In genomic region chr1:201408176-201408814, GRCh38 we compare ENCODE assay signal across 8 cellular contexts. TPM values are rescaled to one million over a fixed set of nuclear protein-coding genes. Genes with fewer than 3 reads are reported as not detected.
DNase-seq lines count a peak whose midpoint lies in the region; ATAC-seq, FAIRE-seq and TF ChIP-seq lines count a peak whose summit lies in the region.

No MANE protein-coding gene starts in this region.

- POLR2A ChIA-PET in BJ (lab: Charles Lee): no interaction called here
- POLR2A ChIA-PET in HepG2 (lab: Yijun Ruan, JAX): no interaction called here

- H3K36me3 ChIP-seq in BJ (ENCODE audit: control insufficient read depth, insufficient read depth, low read length) (no peaks in the 10 kb centered on the region), HepG2 (replicated peaks in 1 of 2; ENCODE audit: control insufficient read depth in 1 of 2, insufficient read depth in 2 of 2, low read length in 2 of 2) (no peaks in the 10 kb centered on the region)

- H3K4me1 ChIP-seq in HepG2 (ENCODE audit: insufficient read depth, low read length): peaks cover 55% of the 10 kb centered on the region

- peak; percentile 54 for FAIRE-seq in HepG2 (lab: Jason Lieb, UNC)

- no peaks in the 10 kb centered on the region for H4K20me1 ChIP-seq in HepG2 (ENCODE audit: insufficient read depth, low read length)

- CTCF ChIA-PET in BJ (lab: Yijun Ruan, JAX) (interaction anchor here (0.6 to 5.3 kb wide), 25 partner anchors 12 to 185 kb away, joined by 3 to 59 read pairs (median 6); partner anchors contain the start of gene TNNI1), HepG2 (lab: Yijun Ruan, JAX; ENCODE audit: low intra/inter-chr PET ratio, low total read pairs) (interaction anchor here (0.6 to 5.1 kb wide), 4 partner anchors 10 to 32 kb away, joined by 3 to 65 read pairs (median 4); partner anchors contain the start of gene TNNT2)

- 12% methylated on average over 10 of the region's 11 CpGs for WGBS in HepG2 (ENCODE audit: low lambda C conversion rate)

- no peak overlapping the region for H2AFZ ChIP-seq in HepG2 (ENCODE audit: low read length)

- peak; percentile 4 for DNase-seq in BJ (ENCODE audit: low read depth)
- peak; percentile 60 for DNase-seq in H4 (ENCODE audit: low spot score)
- DNase-seq in NCI-H446 (lab: John Stamatoyannopoulos, UW): peak; percentile 41 to 77
- DNase-seq in activated CD4-positive, alpha-beta T cell treated with anti-CD3 and anti-CD28 coated beads for 4 hours: peak; percentile 28 to 64
- no peak for DNase-seq in coronary artery (ENCODE audit: low spot score)
- DNase-seq in HepG2 (ENCODE audit: low spot score): peak; percentile 67
- peak in 2 of 3 donors; percentile 12 to 64 for DNase-seq in stimulated activated CD4-positive, alpha-beta T cell treated with anti-CD3 and anti-CD28 coated beads, TNF-alpha, amount 100 ng/mL, for 1 hour (ENCODE audit: low read depth in 3 of 3, low spot score in 1 of 3)

- intact Hi-C loops in HepG2 (cut with micrococcal nuclease; ENCODE audit: unreplicated experiment): loop anchor here (1.0 kb wide), 1 partner anchor 23 kb away; no protein-coding TSS in a partner anchor

- BruUV-seq in HepG2 (replicated peaks; lab: Mats Ljungman, UMichigan): no TSS peak

- TF ChIP-seq RAD21 in HepG2 (CRISPR knock-in tag; IDR thresholded peaks at IDR 0.05): peak; percentile 82

- H3K27me3 ChIP-seq in BJ (ENCODE audit: control insufficient read depth, insufficient read depth, low read length): peaks cover 27% of the 10 kb centered on the region
- peaks cover 1 to 9% of the 10 kb centered on the region in 2 experiments; a peak in 1 of 5 replicates for H3K27me3 ChIP-seq in HepG2 (ENCODE audit: control insufficient read depth in 1 of 2, insufficient read depth in 2 of 2, low read length in 2 of 2)

- peak overlapping the region; percentile 51 for H3K4me2 ChIP-seq in HepG2 (ENCODE audit: low read depth, low read length)

- ATAC-seq in HepG2 (peak; percentile 76), HG02981 (IDR thresholded peaks at IDR 0.05; ENCODE audit: unreplicated experiment) (no peak)

- H3K4me3 ChIP-seq in BJ (ENCODE audit: low read depth, low read length): no peak overlapping the region
- H3K4me3 ChIP-seq in coronary artery: no peak overlapping the region
- H3K4me3 ChIP-seq in HepG2 (replicated peaks in 1 of 3; ENCODE audit: insufficient read depth in 1 of 3, low read depth in 2 of 3, low read length in 3 of 3): no peak overlapping the region

- no peak for TF ChIP-seq POLR2A in HepG2 (IDR thresholded peaks at IDR 0.05; ENCODE audit: insufficient read depth in 1 of 2, low read depth in 2 of 2, low read length in 2 of 2)

- TF ChIP-seq CTCF in BJ (IDR thresholded peaks at IDR 0.05; ENCODE audit: insufficient read depth, low read depth, low read length) (peak; percentile 99), coronary artery (IDR thresholded peaks at IDR 0.05) (peak; percentile 93), HepG2 (CRISPR knock-in tag; IDR thresholded peaks at IDR 0.05) (peak; percentile 98)

- no peak overlapping the region for H3K27ac ChIP-seq in coronary artery
- H3K27ac ChIP-seq in HepG2 (ENCODE audit: extremely low read length, insufficient read depth, low read length): no peak overlapping the region

- TF ChIP-seq EP300 in HepG2 (IDR thresholded peaks at IDR 0.05; ENCODE audit: low read depth in 2 of 2, low read length in 2 of 2) (no peak), HepG2 (CRISPR knock-in tag; IDR thresholded peaks at IDR 0.05; ENCODE audit: borderline replicate concordance) (no peak)

- H3K9ac ChIP-seq in HepG2 (ENCODE audit: insufficient read depth, low read depth, low read length): no peak overlapping the region

- in situ Hi-C loops in HepG2 (cut with HindIII; ENCODE audit: extremely low pct_ligation_motif_present, low pct_unique_long_range_greater_than_20kb): no loop called here

- H3K79me2 ChIP-seq in HepG2 (ENCODE audit: insufficient read depth, low read length): no peaks in the 10 kb centered on the region

- no peaks in the 10 kb centered on the region for H3K9me3 ChIP-seq in HepG2 (ENCODE audit: low read length)

RNA-seq across cellular contexts. Expression of gene LAD1, which starts 9.2 kb away (rescaled TPM):
- polyA plus RNA-seq in BJ (2011; rRNA removed) (not detected in 2 replicates), HepG2 (2011; rRNA removed) (10.8 and 16.3 TPM in 2 replicates)
- not detected in 2 replicates for polyA minus RNA-seq in BJ (2011; rRNA and poly(A)+ RNA removed)
- not detected in 2 replicates for total RNA-seq in H4 (2014; rRNA removed; shearing (Covaris generic))
- total RNA-seq in HepG2 (2016; rRNA removed; fragmentation: Illumina TruSeq; extraction: Trizol): 41.2 and 65.6 TPM in 2 replicates
- 11.0 and 15.5 TPM in 2 replicates for total RNA-seq in HepG2 (2016; cell fraction: cytosol; rRNA removed; fragmentation: Illumina TruSeq; extraction: Trizol; ENCODE audit: low read depth)
- 41.4 and 67.3 TPM in 2 replicates for total RNA-seq in HepG2 (2016; cell fraction: insoluble cytoplasmic fraction; rRNA removed; fragmentation: Illumina TruSeq; extraction: Trizol)
- total RNA-seq in HepG2 (2016; cell fraction: membrane; rRNA removed; fragmentation: Illumina TruSeq; extraction: Trizol): 26.5 and 29.9 TPM in 2 replicates
- 43.9 and 47.8 TPM in 2 replicates for total RNA-seq in HepG2 (2016; cell fraction: nucleus; rRNA removed; fragmentation: Illumina TruSeq; extraction: Trizol)
- 9.4 and 9.8 TPM in 2 replicates for polyA plus RNA-seq in HepG2 (2011; cell fraction: cytosol; rRNA removed)
- 11.5 and 21.4 TPM in 2 replicates for polyA plus RNA-seq in HepG2 (2011; cell fraction: nucleus; rRNA removed)
- 18.4 and 19.1 TPM in 2 replicates for polyA plus RNA-seq in HepG2 (2012)
- 11.7 and 13.7 TPM in 2 replicates for polyA plus RNA-seq in HepG2 (2016; cell fraction: cytosol; fragmentation: Illumina TruSeq; extraction: Trizol; ENCODE audit: low read depth)
- polyA plus RNA-seq in HepG2 (2016; cell fraction: insoluble cytoplasmic fraction; fragmentation: Illumina TruSeq; extraction: Trizol; ENCODE audit: low read depth): 55.2 and 58.0 TPM in 2 replicates
- 25.4 and 27.9 TPM in 2 replicates for polyA plus RNA-seq in HepG2 (2016; cell fraction: membrane; fragmentation: Illumina TruSeq; extraction: Trizol; ENCODE audit: low read depth)
- 64.1 and 70.5 TPM in 2 replicates for polyA plus RNA-seq in HepG2 (2016; cell fraction: nucleus; fragmentation: Illumina TruSeq; extraction: Trizol; ENCODE audit: insufficient read depth, low read depth)
- polyA minus RNA-seq in HepG2 (2011; rRNA and poly(A)+ RNA removed; ENCODE audit: low replicate concordance): 0.16 and 19.5 TPM in 2 replicates
- 6.4 and 8.8 TPM in 2 replicates for polyA minus RNA-seq in HepG2 (2011; cell fraction: cytosol; rRNA and poly(A)+ RNA removed)
- 22.8 and 27.4 TPM in 2 replicates for polyA minus RNA-seq in HepG2 (2011; cell fraction: nucleus; rRNA and poly(A)+ RNA removed)

RNA-seq across cellular contexts. Expression of gene TNNI1, which starts 13.2 kb away (rescaled TPM):
- 0.17 TPM in 1 of 2 replicates, not detected in the other for polyA plus RNA-seq in BJ (2011; rRNA removed)
- not detected in 2 replicates for polyA minus RNA-seq in BJ (2011; rRNA and poly(A)+ RNA removed)
- not detected in 2 replicates for total RNA-seq in H4 (2014; rRNA removed; shearing (Covaris generic))
- total RNA-seq in HepG2 (2016; rRNA removed; fragmentation: Illumina TruSeq; extraction: Trizol): not detected in 2 replicates
- total RNA-seq in HepG2 (2016; cell fraction: cytosol; rRNA removed; fragmentation: Illumina TruSeq; extraction: Trizol; ENCODE audit: low read depth): 0.09 TPM in 1 of 2 replicates, not detected in the other
- not detected in 2 replicates for total RNA-seq in HepG2 (2016; cell fraction: insoluble cytoplasmic fraction; rRNA removed; fragmentation: Illumina TruSeq; extraction: Trizol)
- 0.03 TPM in 1 of 2 replicates, not detected in the other for total RNA-seq in HepG2 (2016; cell fraction: membrane; rRNA removed; fragmentation: Illumina TruSeq; extraction: Trizol)
- not detected in 2 replicates for total RNA-seq in HepG2 (2016; cell fraction: nucleus; rRNA removed; fragmentation: Illumina TruSeq; extraction: Trizol)
- polyA plus RNA-seq in HepG2 (2011; rRNA removed): not detected in 2 replicates
- polyA plus RNA-seq in HepG2 (2011; cell fraction: cytosol; rRNA removed): not detected in 2 replicates
- polyA plus RNA-seq in HepG2 (2011; cell fraction: nucleus; rRNA removed): not detected in 2 replicates
- 0.59 and 0.61 TPM in 2 replicates for polyA plus RNA-seq in HepG2 (2012)
- not detected in 2 replicates for polyA plus RNA-seq in HepG2 (2016; cell fraction: cytosol; fragmentation: Illumina TruSeq; extraction: Trizol; ENCODE audit: low read depth)
- polyA plus RNA-seq in HepG2 (2016; cell fraction: insoluble cytoplasmic fraction; fragmentation: Illumina TruSeq; extraction: Trizol; ENCODE audit: low read depth): not detected in 2 replicates
- not detected in 2 replicates for polyA plus RNA-seq in HepG2 (2016; cell fraction: membrane; fragmentation: Illumina TruSeq; extraction: Trizol; ENCODE audit: low read depth)
- polyA plus RNA-seq in HepG2 (2016; cell fraction: nucleus; fragmentation: Illumina TruSeq; extraction: Trizol; ENCODE audit: insufficient read depth, low read depth): not detected in 2 replicates
- not detected in 2 replicates for polyA minus RNA-seq in HepG2 (2011; rRNA and poly(A)+ RNA removed; ENCODE audit: low replicate concordance)
- not detected in 2 replicates for polyA minus RNA-seq in HepG2 (2011; cell fraction: cytosol; rRNA and poly(A)+ RNA removed)
- polyA minus RNA-seq in HepG2 (2011; cell fraction: nucleus; rRNA and poly(A)+ RNA removed): 0.12 and 0.13 TPM in 2 replicates

RNA-seq across cellular contexts. Expression of gene TNNT2, which starts 30.8 kb away (rescaled TPM):
- polyA plus RNA-seq in BJ (2011; rRNA removed) (not detected in 2 replicates), HepG2 (2011; rRNA removed) (0.63 and 1.3 TPM in 2 replicates)
- not detected in 2 replicates for polyA minus RNA-seq in BJ (2011; rRNA and poly(A)+ RNA removed)
- not detected in 2 replicates for total RNA-seq in H4 (2014; rRNA removed; shearing (Covaris generic))
- 0.20 TPM in 1 of 2 replicates, not detected in the other for total RNA-seq in HepG2 (2016; rRNA removed; fragmentation: Illumina TruSeq; extraction: Trizol)
- total RNA-seq in HepG2 (2016; cell fraction: cytosol; rRNA removed; fragmentation: Illumina TruSeq; extraction: Trizol; ENCODE audit: low read depth): not detected in 2 replicates
- 0.17 TPM in 1 of 2 replicates, not detected in the other for total RNA-seq in HepG2 (2016; cell fraction: insoluble cytoplasmic fraction; rRNA removed; fragmentation: Illumina TruSeq; extraction: Trizol)
- total RNA-seq in HepG2 (2016; cell fraction: membrane; rRNA removed; fragmentation: Illumina TruSeq; extraction: Trizol): not detected in 2 replicates
- 0.71 and 0.88 TPM in 2 replicates for total RNA-seq in HepG2 (2016; cell fraction: nucleus; rRNA removed; fragmentation: Illumina TruSeq; extraction: Trizol)
- 0.03 and 0.09 TPM in 2 replicates for polyA plus RNA-seq in HepG2 (2011; cell fraction: cytosol; rRNA removed)
- 5.4 and 9.7 TPM in 2 replicates for polyA plus RNA-seq in HepG2 (2011; cell fraction: nucleus; rRNA removed)
- polyA plus RNA-seq in HepG2 (2012): 3.1 and 5.5 TPM in 2 replicates
- not detected in 2 replicates for polyA plus RNA-seq in HepG2 (2016; cell fraction: cytosol; fragmentation: Illumina TruSeq; extraction: Trizol; ENCODE audit: low read depth)
- polyA plus RNA-seq in HepG2 (2016; cell fraction: insoluble cytoplasmic fraction; fragmentation: Illumina TruSeq; extraction: Trizol; ENCODE audit: low read depth): not detected in 2 replicates
- polyA plus RNA-seq in HepG2 (2016; cell fraction: membrane; fragmentation: Illumina TruSeq; extraction: Trizol; ENCODE audit: low read depth): not detected in 2 replicates
- polyA plus RNA-seq in HepG2 (2016; cell fraction: nucleus; fragmentation: Illumina TruSeq; extraction: Trizol; ENCODE audit: insufficient read depth, low read depth): 1.6 TPM in 1 of 2 replicates, not detected in the other
- polyA minus RNA-seq in HepG2 (2011; rRNA and poly(A)+ RNA removed; ENCODE audit: low replicate concordance): 0.28 and 1.7 TPM in 2 replicates
- polyA minus RNA-seq in HepG2 (2011; cell fraction: cytosol; rRNA and poly(A)+ RNA removed): not detected in 2 replicates
- polyA minus RNA-seq in HepG2 (2011; cell fraction: nucleus; rRNA and poly(A)+ RNA removed): 7.9 and 9.4 TPM in 2 replicates

Comparison
In these comparisons a context has a peak if more than half of its experiments do, and no peak if none do; other contexts are left out.
1. RNA of gene LAD1, which starts 9.2 kb away (total RNA-seq): 11.0 to 67.3 TPM in HepG2; not detected in H4; every median in the first group is over 10 times any median in the second.
2. Peak in every context shown above with its lines, with median percentiles within 50 percentile points of each other: CTCF ChIP-seq.